ENCODE assay signal across 10 cellular contexts in genomic region chr7:101171442-101171837, GRCh38. TPM values are rescaled to one million over a fixed set of nuclear protein-coding genes. Genes with fewer than 3 reads are reported as not detected.
DNase-seq lines count a peak whose midpoint lies in the region; ATAC-seq and TF ChIP-seq lines count a peak whose summit lies in the region.
"Had no signal": no experiment of that assay in that cellular context is flagged by ENCODE, and none has a peak within 500 bp of the region (broad histone marks: within the 10 kb centered on the region; RNA-seq: fewer than 3 reads in every experiment).

No MANE protein-coding gene starts in this region.

- peak overlapping the region; percentile 65 to 69 for H3K4me3 Mint-ChIP-seq in activated T-cell treated with anti-CD3 and anti-CD28 coated beads, Interleukin-2, amount 50 U/mL, for 72 hours
- H3K4me3 Mint-ChIP-seq in endothelial cell (ENCODE audit: unreplicated experiment): peak overlapping the region; percentile 39
- H3K4me3 Mint-ChIP-seq in CD8-positive, alpha-beta T cell: no peak overlapping the region

- no peak for ATAC-seq in activated T-cell treated with anti-CD3 and anti-CD28 coated beads, Interleukin-2, amount 50 U/mL, for 72 hours (replicated peaks in 1 of 2)
- no peak for ATAC-seq in CD8-positive, alpha-beta T cell
- no peak for ATAC-seq in GM18519 (IDR thresholded peaks at IDR 0.05; ENCODE audit: low FRiP score, unreplicated experiment)

- no peak overlapping the region for H3K4me3 ChIP-seq in NB4 (ENCODE audit: low read depth, low read length)
- H3K4me3 ChIP-seq in CD8-positive, alpha-beta T cell (ENCODE audit: low read depth, low read length): no peak overlapping the region

- peaks cover 63% of the 10 kb centered on the region for H3K4me1 ChIP-seq in CD8-positive, alpha-beta T cell (ENCODE audit: insufficient read depth, low read length)

- peaks cover 96% of the 10 kb centered on the region for H3K27me3 Mint-ChIP-seq in activated T-cell treated with anti-CD3 and anti-CD28 coated beads, Interleukin-2, amount 50 U/mL, for 72 hours (ENCODE audit: low read depth)
- peaks cover 59% of the 10 kb centered on the region for H3K27me3 Mint-ChIP-seq in endothelial cell (ENCODE audit: unreplicated experiment)
- peaks cover 79% of the 10 kb centered on the region for H3K27me3 Mint-ChIP-seq in CD8-positive, alpha-beta T cell (ENCODE audit: low read depth)

- H3K4me1 Mint-ChIP-seq in activated T-cell treated with anti-CD3 and anti-CD28 coated beads, Interleukin-2, amount 50 U/mL, for 72 hours (ENCODE audit: low read depth): peaks cover 75% of the 10 kb centered on the region
- H3K4me1 Mint-ChIP-seq in endothelial cell (ENCODE audit: unreplicated experiment): peaks cover 20% of the 10 kb centered on the region
- H3K4me1 Mint-ChIP-seq in CD8-positive, alpha-beta T cell (ENCODE audit: low read depth): peaks cover 53% of the 10 kb centered on the region

- H3K36me3 Mint-ChIP-seq in activated T-cell treated with anti-CD3 and anti-CD28 coated beads, Interleukin-2, amount 50 U/mL, for 72 hours (ENCODE audit: insufficient read depth in 2 of 2): no peaks in the 10 kb centered on the region
- peaks cover 7% of the 10 kb centered on the region for H3K36me3 Mint-ChIP-seq in endothelial cell (ENCODE audit: low read depth, unreplicated experiment)
- no peaks in the 10 kb centered on the region for H3K36me3 Mint-ChIP-seq in CD8-positive, alpha-beta T cell

- H3K27ac Mint-ChIP-seq in activated T-cell treated with anti-CD3 and anti-CD28 coated beads, Interleukin-2, amount 50 U/mL, for 72 hours: no peak overlapping the region
- peak overlapping the region; percentile 53 for H3K27ac Mint-ChIP-seq in endothelial cell (ENCODE audit: unreplicated experiment)
- no peak overlapping the region for H3K27ac Mint-ChIP-seq in CD8-positive, alpha-beta T cell

- CTCF ChIA-PET in CD8-positive, alpha-beta T cell (lab: Charles Lee): interaction anchor here (0.8 to 6.3 kb wide), 8 partner anchors 14 to 192 kb away, joined by 3 to 78 read pairs (median 5); no protein-coding TSS in a partner anchor

- TF ChIP-seq CTCF in NB4 (IDR thresholded peaks at IDR 0.05; ENCODE audit: low read depth, low read length) (peak; percentile 19), endothelial cell (IDR thresholded peaks at IDR 0.05; ENCODE audit: unreplicated experiment) (no peak)
- no peak for TF ChIP-seq CTCF in CD8-positive, alpha-beta T cell (IDR thresholded peaks at IDR 0.05)

- no peak for TF ChIP-seq POLR2A in NB4 (IDR thresholded peaks at IDR 0.05; ENCODE audit: extremely low read depth, insufficient read length)

- H3K36me3 ChIP-seq in CD8-positive, alpha-beta T cell (ENCODE audit: insufficient read depth, low read length): no peaks in the 10 kb centered on the region

- H3K9me3 ChIP-seq in CD8-positive, alpha-beta T cell (ENCODE audit: low read length): no peaks in the 10 kb centered on the region

- H3K27me3 ChIP-seq in CD8-positive, alpha-beta T cell (ENCODE audit: insufficient read depth, low read length): peaks cover 84% of the 10 kb centered on the region

- no peak overlapping the region for H3K27ac ChIP-seq in CD8-positive, alpha-beta T cell (ENCODE audit: low read depth, low read length)

- intact Hi-C loops in CD8-positive, alpha-beta T cell (cut with DNase I, micrococcal nuclease): loop anchor here in 1 of 2 experiments (10.0 kb wide), 1 partner anchor 277 kb away; the partner anchor contains the start of gene ACHE

- no peaks in the 10 kb centered on the region for H3K9me3 Mint-ChIP-seq in activated T-cell treated with anti-CD3 and anti-CD28 coated beads, Interleukin-2, amount 50 U/mL, for 72 hours
- H3K9me3 Mint-ChIP-seq in endothelial cell (ENCODE audit: unreplicated experiment): no peaks in the 10 kb centered on the region
- no peaks in the 10 kb centered on the region for H3K9me3 Mint-ChIP-seq in CD8-positive, alpha-beta T cell

- POLR2A ChIA-PET in CD8-positive, alpha-beta T cell (lab: Charles Lee): no interaction called here

- no peak for DNase-seq in activated T-cell treated with anti-CD3 and anti-CD28 coated beads, Interleukin-2, amount 50 U/mL, for 72 hours
- DNase-seq in activated T-cell treated with anti-CD3 and anti-CD28 coated beads, Interleukin-2, amount 50 U/mL, for 1 hour: no peak
- no peak for DNase-seq in NB4 (ENCODE audit: low read depth)
- no peak for DNase-seq in endothelial cell (ENCODE audit: low spot score)
- DNase-seq in stimulated activated CD8-positive, alpha-beta memory T cell treated with anti-CD3 and anti-CD28 coated beads, Interleukin-4, amount 100 ng/mL, for 48 hours: peak; percentile 26
- no peak for DNase-seq in CD8-positive, alpha-beta T cell
- no peak for DNase-seq in AG08395 (ENCODE audit: low spot score)
- DNase-seq: activated CD4-positive, CD25-positive, alpha-beta regulatory T cell; NCI-H524 treated with DMSO at 0.1 percent for 48 hours had no signal

RNA-seq across cellular contexts. Expression of gene VGF, which starts 6.1 kb away (rescaled TPM):
- under 1 TPM in 1 of 2 donors, not detected in 1; 0.19 TPM for total RNA-seq in activated T-cell treated with anti-CD3 and anti-CD28 coated beads, Interleukin-2, amount 50 U/mL, for 72 hours
- 0.77 TPM for total RNA-seq in endothelial cell (ENCODE audit: unreplicated experiment)
- total RNA-seq in CD8-positive, alpha-beta T cell: not detected

RNA-seq across cellular contexts. Expression of gene NAT16, which starts 8.7 kb away (rescaled TPM):
- not detected for total RNA-seq in activated T-cell treated with anti-CD3 and anti-CD28 coated beads, Interleukin-2, amount 50 U/mL, for 72 hours
- total RNA-seq in endothelial cell (ENCODE audit: unreplicated experiment): not detected
- total RNA-seq in CD8-positive, alpha-beta T cell: not detected

RNA-seq across cellular contexts. Expression of gene AP1S1, which starts 17.2 kb away (rescaled TPM):
- 10 to 100 TPM; 23.4 to 28.4 TPM for total RNA-seq in activated T-cell treated with anti-CD3 and anti-CD28 coated beads, Interleukin-2, amount 50 U/mL, for 72 hours
- total RNA-seq in endothelial cell (ENCODE audit: unreplicated experiment): 45.6 TPM
- 1 to 10 TPM; 2.1 to 2.2 TPM for total RNA-seq in CD8-positive, alpha-beta T cell

RNA-seq across cellular contexts. Expression of gene MOGAT3, which starts 29.4 kb away (rescaled TPM):
- not detected for total RNA-seq in activated T-cell treated with anti-CD3 and anti-CD28 coated beads, Interleukin-2, amount 50 U/mL, for 72 hours
- total RNA-seq in endothelial cell (ENCODE audit: unreplicated experiment): not detected
- total RNA-seq in CD8-positive, alpha-beta T cell: not detected

RNA-seq across cellular contexts. Expression of gene SERPINE1, which starts 44.5 kb away (rescaled TPM):
- total RNA-seq in activated T-cell treated with anti-CD3 and anti-CD28 coated beads, Interleukin-2, amount 50 U/mL, for 72 hours: under 1 TPM in 1 of 2 donors, not detected in 1; 0.14 TPM
- 0.80 TPM for total RNA-seq in endothelial cell (ENCODE audit: unreplicated experiment)
- total RNA-seq in CD8-positive, alpha-beta T cell: under 1 TPM; 0.14 to 0.24 TPM

Comparison
In these comparisons a context has a peak if more than half of its experiments do, and no peak if none do; other contexts are left out.
1. RNA of gene AP1S1, which starts 17.2 kb away (total RNA-seq): 45.6 TPM in endothelial cell (single experiment) and 23.4 to 28.4 TPM in activated T-cell treated with anti-CD3 and anti-CD28 coated beads, Interleukin-2, amount 50 U/mL, for 72 hours; 2.1 to 2.2 TPM in CD8-positive, alpha-beta T cell; every median in the first group is over 4 times any median in the second.